10 cellular contexts compared by ENCODE assay signal in the genomic region with DNA sequence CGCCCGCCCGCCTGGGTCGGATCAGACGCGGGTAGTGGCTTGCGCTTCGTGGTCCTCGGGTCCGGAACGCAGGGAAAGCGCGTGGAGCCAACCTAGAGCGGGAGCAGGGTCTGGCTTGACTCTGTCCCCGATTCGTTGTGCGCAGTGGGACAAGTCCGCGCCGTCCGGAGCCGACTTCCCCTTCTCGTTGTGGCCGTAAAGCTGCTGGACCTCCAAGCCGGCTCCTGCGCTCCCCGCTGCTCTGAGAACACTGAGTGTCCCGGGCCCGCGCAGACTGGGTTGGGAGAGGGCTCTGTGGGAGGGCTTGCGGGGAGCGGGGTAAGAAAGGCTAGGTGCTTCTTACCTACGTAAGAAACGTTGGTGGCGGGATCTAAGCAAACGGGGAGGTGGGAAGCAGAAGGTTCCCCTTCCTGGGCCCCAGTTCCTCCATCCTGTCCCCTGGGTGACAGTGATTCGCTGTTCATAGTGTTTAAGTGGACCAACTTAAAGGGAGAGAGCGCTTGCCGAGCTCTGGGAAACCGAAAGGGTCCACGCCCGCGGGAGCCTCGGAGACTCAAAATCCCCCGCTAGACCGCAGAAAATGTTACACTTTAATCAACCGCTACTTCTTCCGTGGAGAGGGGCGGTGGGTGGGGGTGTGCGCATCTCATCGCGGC. TPM values are rescaled to one million over a fixed set of nuclear protein-coding genes. Genes with fewer than 3 reads are reported as not detected.
A peak's percentile ranks its signal among the peaks of the same experiment; 100 is the strongest.
DNase-seq lines count a peak whose midpoint lies in the region; ATAC-seq and TF ChIP-seq lines count a peak whose summit lies in the region.
"Had no signal": no experiment of that assay in that cellular context is flagged by ENCODE, and none has a peak within 500 bp of the region (broad histone marks: within the 10 kb centered on the region; RNA-seq: fewer than 3 reads in every experiment).

No MANE protein-coding gene starts in this region.

- no peak overlapping the region for H4K91ac ChIP-seq in IMR-90 (ENCODE audit: insufficient read depth, low read depth, low read length)

- dilution Hi-C loops in IMR-90 (cut with HindIII; ENCODE audit: low sequenced_read_pairs, unreplicated experiment): no loop called here

- H3K23ac ChIP-seq in IMR-90 (ENCODE audit: low read depth, low read length): no peak overlapping the region

- H3F3A ChIP-seq in neural cell (ENCODE audit: insufficient read depth, low read length, poor library complexity, severe bottlenecking): no peaks in the 10 kb centered on the region

- H3K27ac ChIP-seq in IMR-90 (ENCODE audit: insufficient read depth, low read length) (no peak overlapping the region), neural cell (ENCODE audit: low read length) (no peak overlapping the region)
- H3K27ac ChIP-seq in effector memory CD4-positive, alpha-beta T cell (ENCODE audit: insufficient read depth, low read length, poor library complexity, severe bottlenecking): no peak overlapping the region

- H2AK9ac ChIP-seq in IMR-90 (replicated peaks; ENCODE audit: low read depth, low read length, poor library complexity): peak overlapping the region; percentile 35

- peak; percentile 34; the same call in 1 of the 2 replicates for ATAC-seq in IMR-90 (ENCODE audit: low read depth)
- ATAC-seq in HG02852 (IDR thresholded peaks at IDR 0.05; ENCODE audit: unreplicated experiment): no peak
- no peak for ATAC-seq in HG03442 (IDR thresholded peaks at IDR 0.05; ENCODE audit: unreplicated experiment)
- no peak for ATAC-seq in HG02763 (IDR thresholded peaks at IDR 0.05; ENCODE audit: unreplicated experiment)

- H3K27me3 ChIP-seq in IMR-90 (ENCODE audit: control insufficient read depth, insufficient read depth, low read length): peaks cover 81% of the 10 kb centered on the region
- H3K27me3 ChIP-seq in effector memory CD4-positive, alpha-beta T cell (replicated peaks; ENCODE audit: control insufficient read depth, insufficient read depth, low read length, poor library complexity, severe bottlenecking): peaks cover 70% of the 10 kb centered on the region
- peaks cover 98% of the 10 kb centered on the region for H3K27me3 ChIP-seq in neural cell (ENCODE audit: insufficient read depth, low read depth, low read length)

- no peak overlapping the region for H3K14ac ChIP-seq in IMR-90 (replicated peaks; ENCODE audit: low read depth, low read length)

- H4K20me1 ChIP-seq in IMR-90 (ENCODE audit: insufficient read depth, low read length) (peaks cover 3% of the 10 kb centered on the region; the same call in 1 of the 2 replicates), neural cell (ENCODE audit: insufficient read depth) (no peaks in the 10 kb centered on the region)

- no peaks in the 10 kb centered on the region for H3K9me2 ChIP-seq in neural cell (ENCODE audit: insufficient read depth, low read length)

- peak overlapping the region; percentile 56 for H3K4me2 ChIP-seq in IMR-90 (ENCODE audit: low read depth, low read length)
- no peak overlapping the region for H3K4me2 ChIP-seq in neural cell (ENCODE audit: low read length)

- H3K9me3 ChIP-seq in IMR-90 (ENCODE audit: control insufficient read depth, insufficient read depth, low read length) (peaks cover 17% of the 10 kb centered on the region), neural cell (ENCODE audit: low read length) (no peaks in the 10 kb centered on the region)
- H3K9me3 ChIP-seq in effector memory CD4-positive, alpha-beta T cell (ENCODE audit: control insufficient read depth, low read length): no peaks in the 10 kb centered on the region

- no peak for TF ChIP-seq CTCF in AG10803 (conservative IDR thresholded peaks at IDR 0.05; ENCODE audit: low read length)
- TF ChIP-seq CTCF in IMR-90 (conservative IDR thresholded peaks at IDR 0.05; ENCODE audit: low read depth, low read length): no peak
- no peak for TF ChIP-seq CTCF in neural cell (IDR thresholded peaks at IDR 0.05; ENCODE audit: poor library complexity, severe bottlenecking)

- DNase-seq in AG10803 (ENCODE audit: low read depth) (no peak), IMR-90 (peak; percentile 3)
- no peak for DNase-seq in effector memory CD4-positive, alpha-beta T cell
- no peak for DNase-seq in effector CD4-positive, alpha-beta T cell
- DNase-seq: DND-41 had no signal

- no peaks in the 10 kb centered on the region for H3K36me3 ChIP-seq in IMR-90 (ENCODE audit: control insufficient read depth, insufficient read depth, low read length)
- H3K36me3 ChIP-seq in effector memory CD4-positive, alpha-beta T cell (ENCODE audit: control insufficient read depth, insufficient read depth, low read length): no peaks in the 10 kb centered on the region
- no peaks in the 10 kb centered on the region for H3K36me3 ChIP-seq in neural cell (ENCODE audit: insufficient read depth, low read length)

- no peaks in the 10 kb centered on the region for H3K79me2 ChIP-seq in neural cell (replicated peaks; ENCODE audit: insufficient read depth, low read length)

- H3K9ac ChIP-seq in IMR-90 (ENCODE audit: low read depth, low read length) (no peak overlapping the region), neural cell (ENCODE audit: low read length) (no peak overlapping the region)

- BruUV-seq in IMR-90 (replicated peaks; lab: Mats Ljungman, UMichigan): no TSS peak

- H2BK20ac ChIP-seq in IMR-90 (ENCODE audit: low read depth, low read length): no peak overlapping the region

- POLR2A ChIA-PET in IMR-90 (lab: Charles Lee; ENCODE audit: unreplicated experiment): no interaction called here

- H3K4ac ChIP-seq in IMR-90 (ENCODE audit: low read depth, low read length): no peak overlapping the region

- no peak overlapping the region for H3K56ac ChIP-seq in IMR-90 (ENCODE audit: extremely low read depth, insufficient read depth, low read length)

- no peak overlapping the region for H4K8ac ChIP-seq in IMR-90 (ENCODE audit: low read depth in 2 of 2, low read length in 2 of 2)

- intact Hi-C loops in IMR-90 (cut with micrococcal nuclease): no loop called here

- no peak overlapping the region for H2BK5ac ChIP-seq in IMR-90 (ENCODE audit: low read depth, low read length, poor library complexity, severe bottlenecking)

- CTCF ChIA-PET in IMR-90 (lab: Yijun Ruan, JAX): no interaction called here

- no peak overlapping the region for H2AK5ac ChIP-seq in IMR-90 (ENCODE audit: low read depth, low read length)

- H3K18ac ChIP-seq in IMR-90 (ENCODE audit: low read depth, low read length): no peak overlapping the region

- peak overlapping the region; percentile 83 for H2AFZ ChIP-seq in IMR-90 (replicated peaks; ENCODE audit: low read length, poor library complexity)
- H2AFZ ChIP-seq in neural cell (ENCODE audit: low read depth, low read length): no peak overlapping the region

- no peak overlapping the region for H2BK120ac ChIP-seq in IMR-90 (ENCODE audit: low read depth, low read length)

- H3K4me3 ChIP-seq in AG10803 (ENCODE audit: low read length) (peak overlapping the region; percentile 16), IMR-90 (ENCODE audit: insufficient read depth, low read depth, low read length) (0 out of 2 replicates have a peak overlapping the region, but pooled peaks have one; percentile 13), neural cell (ENCODE audit: low read length) (peak overlapping the region; percentile 50)
- peak overlapping the region; percentile 44 for H3K4me3 ChIP-seq in effector memory CD4-positive, alpha-beta T cell (ENCODE audit: insufficient read depth, low read depth, low read length, poor library complexity, severe bottlenecking)

- TF ChIP-seq POLR2A in IMR-90 (IDR thresholded peaks at IDR 0.05; ENCODE audit: low read depth, low read length): no peak

- H3K79me1 ChIP-seq in IMR-90 (ENCODE audit: low read depth in 1 of 2, low read length in 2 of 2): no peaks in the 10 kb centered on the region

- no peak overlapping the region for H4K5ac ChIP-seq in IMR-90 (ENCODE audit: low read depth, low read length)

- H3K9me1 ChIP-seq in IMR-90 (ENCODE audit: insufficient read depth, low read length): no peaks in the 10 kb centered on the region; the same call in 1 of the 2 replicates

- in situ Hi-C loops in IMR-90 (cut with MboI; ENCODE audit: low sequenced_read_pairs): no loop called here

- no peak for TF ChIP-seq EP300 in neural cell (conservative IDR thresholded peaks at IDR 0.05; ENCODE audit: poor library complexity, severe bottlenecking)

- TF ChIP-seq RAD21 in IMR-90 (IDR thresholded peaks at IDR 0.05; ENCODE audit: low read length) (no peak), neural cell (conservative IDR thresholded peaks at IDR 0.05) (no peak)

- peaks cover 4% of the 10 kb centered on the region; the same call in 1 of the 2 replicates for H3K4me1 ChIP-seq in IMR-90 (ENCODE audit: control insufficient read depth, insufficient read depth, low read length)
- peaks cover 36% of the 10 kb centered on the region for H3K4me1 ChIP-seq in effector memory CD4-positive, alpha-beta T cell (ENCODE audit: control insufficient read depth, insufficient read depth, low read length, poor library complexity, severe bottlenecking)

- H2BK15ac ChIP-seq in IMR-90 (ENCODE audit: low read depth, low read length): no peak overlapping the region

- WGBS in IMR-90 (ENCODE audit: extremely low coverage in 2 of 2, insufficient read length in 1 of 2), 2 experiments: 1% methylated on average over 19 of the region's 52 CpGs; no CpG with 5 or more reads in 1 of the 2 experiments

TF ChIP-seq in IMR-90, 13 proteins besides CTCF, POLR2A, EP300 and RAD21 (continues in another document):
- TF ChIP-seq RCOR1 (IDR thresholded peaks at IDR 0.05; ENCODE audit: insufficient replicate concordance, low read length): no peak
- no peak for TF ChIP-seq CEBPB (IDR thresholded peaks at IDR 0.05; ENCODE audit: low read depth, low read length)
- TF ChIP-seq MAFK (IDR thresholded peaks at IDR 0.05; ENCODE audit: low read depth, low read length): no peak
- TF ChIP-seq CHD1 (IDR thresholded peaks at IDR 0.05; ENCODE audit: low read depth, low read length): no peak
- TF ChIP-seq FOS (IDR thresholded peaks at IDR 0.05; ENCODE audit: low read depth, low read length): no peak

TF ChIP-seq in neural cell, 6 proteins besides CTCF, POLR2A, EP300 and RAD21 (continues in another document):
- TF ChIP-seq POLR2AphosphoS5 (IDR thresholded peaks at IDR 0.05): no peak
- TF ChIP-seq EZH2 (IDR thresholded peaks at IDR 0.05; ENCODE audit: borderline replicate concordance, insufficient read depth, low read length, poor library complexity, severe bottlenecking): peak; percentile 89

RNA-seq across cellular contexts. Expression of gene FOXE1, which starts 4.3 kb away (rescaled TPM):
- under 0.01 and 0.28 TPM in 2 replicates for total RNA-seq in IMR-90 (2012; rRNA removed)
- polyA plus RNA-seq in IMR-90 (2012; rRNA removed) (0.22 TPM in 2 replicates), neural cell (0.14 TPM in 1 of 2 replicates, not detected in the other)
- 0.14 and 0.36 TPM in 2 replicates for polyA plus RNA-seq in IMR-90 (2012; cell fraction: cytosol; rRNA removed)
- polyA plus RNA-seq in IMR-90 (2012; cell fraction: nucleus; rRNA removed; ENCODE audit: low replicate concordance): 0.52 and 0.65 TPM in 2 replicates
- polyA minus RNA-seq in neural cell: not detected in 2 replicates
- total RNA-seq: HT1080 had no signal
